In the genomic region with DNA sequence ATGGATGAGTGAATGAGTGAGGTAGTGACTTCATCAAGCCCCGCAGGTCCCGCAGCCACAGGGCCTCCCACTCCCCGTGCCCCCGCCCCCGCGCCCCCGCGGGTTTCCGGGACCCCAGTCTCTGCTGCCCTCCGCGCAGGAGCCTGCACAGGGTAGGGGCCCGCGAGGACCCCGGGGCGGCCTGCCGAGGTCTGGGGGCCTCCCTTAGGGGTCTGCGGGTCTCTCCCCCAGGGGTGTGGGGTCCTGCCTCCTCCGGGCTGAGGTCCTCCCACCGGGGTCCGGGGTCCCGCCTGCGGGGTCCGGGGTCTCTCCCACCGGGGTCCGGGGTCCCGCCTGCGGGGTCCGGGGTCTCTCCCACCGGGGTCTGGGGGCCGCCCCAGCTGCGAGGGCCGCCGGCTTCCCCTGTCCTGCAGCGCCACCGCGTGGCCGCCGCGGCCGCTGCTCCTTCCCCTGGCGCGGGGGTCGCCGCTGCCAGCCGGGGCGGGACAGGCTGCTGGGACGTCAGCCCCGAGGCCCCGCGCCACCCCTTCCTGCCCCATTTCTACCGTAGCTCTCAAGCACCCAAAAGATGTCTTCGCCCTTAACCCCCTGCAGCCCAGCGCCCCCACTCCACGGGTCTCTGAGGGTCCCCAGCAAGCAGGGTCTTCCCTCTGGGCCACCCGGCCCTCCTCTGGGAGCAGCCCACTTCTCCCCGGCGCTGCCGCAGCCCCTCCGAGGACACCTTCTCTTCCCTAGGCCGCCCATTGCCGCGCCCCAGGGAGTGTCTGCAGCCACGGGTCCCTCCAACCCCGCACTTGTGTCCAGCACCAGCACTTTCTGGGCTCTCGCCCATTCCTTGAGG, we compare ENCODE assay signal across 1 cellular context.
A peak's percentile ranks its signal among the peaks of the same experiment; 100 is the strongest.
TF ChIP-seq lines count a peak whose summit lies in the region.

No MANE protein-coding gene starts in this region.

TF ChIP-seq in HepG2, 621 proteins besides CTCF, POLR2A, EP300 and RAD21:
- TF ChIP-seq SUZ12 (IDR thresholded peaks at IDR 0.05; ENCODE audit: low read depth, low read length) = no peak
- TF ChIP-seq PAXIP1 (CRISPR knock-in tag; conservative IDR thresholded peaks at IDR 0.05) = no peak
- TF ChIP-seq, protein P1, sequence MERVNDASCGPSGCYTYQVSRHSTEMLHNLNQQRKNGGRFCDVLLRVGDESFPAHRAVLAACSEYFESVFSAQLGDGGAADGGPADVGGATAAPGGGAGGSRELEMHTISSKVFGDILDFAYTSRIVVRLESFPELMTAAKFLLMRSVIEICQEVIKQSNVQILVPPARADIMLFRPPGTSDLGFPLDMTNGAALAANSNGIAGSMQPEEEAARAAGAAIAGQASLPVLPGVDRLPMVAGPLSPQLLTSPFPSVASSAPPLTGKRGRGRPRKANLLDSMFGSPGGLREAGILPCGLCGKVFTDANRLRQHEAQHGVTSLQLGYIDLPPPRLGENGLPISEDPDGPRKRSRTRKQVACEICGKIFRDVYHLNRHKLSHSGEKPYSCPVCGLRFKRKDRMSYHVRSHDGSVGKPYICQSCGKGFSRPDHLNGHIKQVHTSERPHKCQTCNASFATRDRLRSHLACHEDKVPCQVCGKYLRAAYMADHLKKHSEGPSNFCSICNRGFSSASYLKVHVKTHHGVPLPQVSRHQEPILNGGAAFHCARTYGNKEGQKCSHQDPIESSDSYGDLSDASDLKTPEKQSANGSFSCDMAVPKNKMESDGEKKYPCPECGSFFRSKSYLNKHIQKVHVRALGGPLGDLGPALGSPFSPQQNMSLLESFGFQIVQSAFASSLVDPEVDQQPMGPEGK (CRISPR knock-in tag; IDR thresholded peaks at IDR 0.05) = peak; percentile 38
- TF ChIP-seq ZNF546 (CRISPR knock-in tag; conservative IDR thresholded peaks at IDR 0.05) = 0 out of 2 replicates have a peak, but pooled peaks have one; percentile 26
- TF ChIP-seq MAZ (IDR thresholded peaks at IDR 0.05; ENCODE audit: borderline replicate concordance, low read depth, low read length) = no peak
- TF ChIP-seq MAZ (CRISPR knock-in tag; IDR thresholded peaks at IDR 0.05; ENCODE audit: low read depth) = peak; percentile 32; the same call in 1 of the 2 replicates
- TF ChIP-seq STAG1 (CRISPR knock-in tag; IDR thresholded peaks at IDR 0.05) = peak; percentile 88
- TF ChIP-seq ZNF782 (CRISPR knock-in tag; IDR thresholded peaks at IDR 0.05; ENCODE audit: borderline replicate concordance) = no peak
- no peak for TF ChIP-seq GFI1 (CRISPR knock-in tag; IDR thresholded peaks at IDR 0.05; ENCODE audit: borderline replicate concordance)
- TF ChIP-seq ZNF253 (CRISPR knock-in tag; IDR thresholded peaks at IDR 0.05; ENCODE audit: borderline replicate concordance) = no peak
- 0 out of 2 replicates have a peak, but pooled peaks have one; percentile 23 for TF ChIP-seq ZBTB7B (CRISPR knock-in tag; IDR thresholded peaks at IDR 0.05)
- TF ChIP-seq GABPB1 (CRISPR knock-in tag; IDR thresholded peaks at IDR 0.05) = 0 out of 2 replicates have a peak, but pooled peaks have one; percentile 9
- no peak for TF ChIP-seq THAP7 (CRISPR knock-in tag; IDR thresholded peaks at IDR 0.05)
- TF ChIP-seq ZNF687 (CRISPR knock-in tag; IDR thresholded peaks at IDR 0.05) = peak; percentile 25; the same call in 1 of the 2 replicates
- TF ChIP-seq XRCC5 (optimal IDR thresholded peaks at IDR 0.05; ENCODE audit: low read length) = peak; percentile 28
- peak; percentile 24; the same call in 1 of the 2 replicates for TF ChIP-seq SALL1 (CRISPR knock-in tag; IDR thresholded peaks at IDR 0.05)
- TF ChIP-seq ZNF570 (CRISPR knock-in tag; IDR thresholded peaks at IDR 0.05; ENCODE audit: borderline replicate concordance) = no peak
- peak; percentile 47; the same call in 1 of the 2 replicates for TF ChIP-seq FOXC1 (CRISPR knock-in tag; IDR thresholded peaks at IDR 0.05; ENCODE audit: borderline replicate concordance)
- TF ChIP-seq HNRNPLL (IDR thresholded peaks at IDR 0.05; ENCODE audit: low read depth, low read length, poor library complexity, severe bottlenecking) = peak; percentile 10
- 0 out of 2 replicates have a peak, but pooled peaks have one; percentile 16 for TF ChIP-seq ZNF543 (CRISPR knock-in tag; IDR thresholded peaks at IDR 0.05)
- peak; percentile 74; the same call in 1 of the 2 replicates for TF ChIP-seq KDM5B (CRISPR knock-in tag; IDR thresholded peaks at IDR 0.05; ENCODE audit: borderline replicate concordance)
- peak; percentile 44 for TF ChIP-seq HNRNPK (IDR thresholded peaks at IDR 0.05; ENCODE audit: low read depth, low read length, poor library complexity, severe bottlenecking)
